In genomic region chr1:53450225-53450624, GRCh38 we compare ENCODE assay signal across 10 cellular contexts. TPM values are rescaled to one million over a fixed set of nuclear protein-coding genes. Genes with fewer than 3 reads are reported as not detected.
DNase-seq lines count a peak whose midpoint lies in the region; ATAC-seq and TF ChIP-seq lines count a peak whose summit lies in the region.
"Had no signal": no experiment of that assay in that cellular context is flagged by ENCODE, and none has a peak within 500 bp of the region (broad histone marks: within the 10 kb centered on the region; RNA-seq: fewer than 3 reads in every experiment).

No MANE protein-coding gene starts in this region.

- H3K9ac ChIP-seq in Karpas-422 (ENCODE audit: low read length) = no peak overlapping the region

- no peaks in the 10 kb centered on the region for H3K36me3 Mint-ChIP-seq in activated naive CD8-positive, alpha-beta T cell treated with anti-CD3 and anti-CD28 coated beads, Interleukin-2, amount 50 U/mL, for 24 hours (ENCODE audit: low read depth)
- H3K36me3 Mint-ChIP-seq in activated naive CD8-positive, alpha-beta T cell treated with anti-CD3 and anti-CD28 coated beads for 36 hours = no peaks in the 10 kb centered on the region
- no peaks in the 10 kb centered on the region for H3K36me3 Mint-ChIP-seq in activated T-helper 2 cell treated with anti-CD3 and anti-CD28 coated beads, Interferon-gamma antibody, Interleukin-2, Interleukin-4, amounts not matched to agents 10 μg/mL and 5 μg/mL and 100 μg/mL, durations not matched to agents 14 hours and 24 hours and 36 hours (ENCODE audit: low read depth)

- H3K4me1 ChIP-seq in Karpas-422 (ENCODE audit: low read length) (no peaks in the 10 kb centered on the region), osteoblast (ENCODE audit: insufficient read depth, low read length) (peaks cover 17% of the 10 kb centered on the region)

- intact Hi-C loops in activated T-helper 2 cell treated with anti-CD3 and anti-CD28 coated beads, Interferon-gamma antibody, Interleukin-2, Interleukin-4, amounts not matched to agents 10 μg/mL and 5 μg/mL and 100 μg/mL, durations not matched to agents 14 hours and 24 hours and 36 hours (cut with micrococcal nuclease) = no loop called here

- H3K4me1 Mint-ChIP-seq in activated naive CD8-positive, alpha-beta T cell treated with anti-CD3 and anti-CD28 coated beads, Interleukin-2, amount 50 U/mL, for 24 hours = no peaks in the 10 kb centered on the region
- no peaks in the 10 kb centered on the region for H3K4me1 Mint-ChIP-seq in activated naive CD8-positive, alpha-beta T cell treated with anti-CD3 and anti-CD28 coated beads for 36 hours
- no peaks in the 10 kb centered on the region for H3K4me1 Mint-ChIP-seq in activated T-helper 2 cell treated with anti-CD3 and anti-CD28 coated beads, Interferon-gamma antibody, Interleukin-2, Interleukin-4, amounts not matched to agents 10 μg/mL and 5 μg/mL and 100 μg/mL, durations not matched to agents 14 hours and 24 hours and 36 hours (ENCODE audit: low read depth)
- H3K4me1 Mint-ChIP-seq: B cell had no signal

- no peaks in the 10 kb centered on the region for H3K27me3 ChIP-seq in Karpas-422 (ENCODE audit: low read length)
- no peaks in the 10 kb centered on the region for H3K27me3 ChIP-seq in brain microvascular endothelial cell (replicated peaks)
- H3K27me3 ChIP-seq in osteoblast (ENCODE audit: insufficient read depth, low read length) = peaks cover 4% of the 10 kb centered on the region

- no peak overlapping the region for H3K27ac ChIP-seq in Karpas-422 (ENCODE audit: low read length)
- no peak overlapping the region for H3K27ac ChIP-seq in brain microvascular endothelial cell
- H3K27ac ChIP-seq in osteoblast (ENCODE audit: low read depth, low read length) = no peak overlapping the region

- in situ Hi-C loops in brain microvascular endothelial cell (cut with HindIII; ENCODE audit: low pct_ligation_motif_present, low sequenced_read_pairs) = no loop called here

- H3K36me3 ChIP-seq in Karpas-422 (ENCODE audit: insufficient read depth, low read length) (no peaks in the 10 kb centered on the region), brain microvascular endothelial cell (replicated peaks) (no peaks in the 10 kb centered on the region), osteoblast (ENCODE audit: insufficient read depth, low read length) (no peaks in the 10 kb centered on the region)

- H2AFZ ChIP-seq in Karpas-422 (ENCODE audit: low read length) = no peak overlapping the region
- H2AFZ ChIP-seq in osteoblast (ENCODE audit: low read length) = no peak overlapping the region

- no peak overlapping the region for H3K27ac Mint-ChIP-seq in activated naive CD8-positive, alpha-beta T cell treated with anti-CD3 and anti-CD28 coated beads, Interleukin-2, amount 50 U/mL, for 24 hours
- no peak overlapping the region for H3K27ac Mint-ChIP-seq in activated naive CD8-positive, alpha-beta T cell treated with anti-CD3 and anti-CD28 coated beads for 36 hours
- H3K27ac Mint-ChIP-seq in activated T-helper 2 cell treated with anti-CD3 and anti-CD28 coated beads, Interferon-gamma antibody, Interleukin-2, Interleukin-4, amounts not matched to agents 10 μg/mL and 5 μg/mL and 100 μg/mL, durations not matched to agents 14 hours and 24 hours and 36 hours = no peak overlapping the region
- H3K27ac Mint-ChIP-seq: B cell had no signal

- no peak overlapping the region for H3K4me3 Mint-ChIP-seq in activated naive CD8-positive, alpha-beta T cell treated with anti-CD3 and anti-CD28 coated beads, Interleukin-2, amount 50 U/mL, for 24 hours
- H3K4me3 Mint-ChIP-seq in activated naive CD8-positive, alpha-beta T cell treated with anti-CD3 and anti-CD28 coated beads for 36 hours = no peak overlapping the region
- no peak overlapping the region for H3K4me3 Mint-ChIP-seq in activated T-helper 2 cell treated with anti-CD3 and anti-CD28 coated beads, Interferon-gamma antibody, Interleukin-2, Interleukin-4, amounts not matched to agents 10 μg/mL and 5 μg/mL and 100 μg/mL, durations not matched to agents 14 hours and 24 hours and 36 hours (ENCODE audit: low read depth)
- H3K4me3 Mint-ChIP-seq: B cell had no signal

- no peak overlapping the region for H3K4me2 ChIP-seq in Karpas-422 (ENCODE audit: low read depth, low read length, poor library complexity, severe bottlenecking)
- H3K4me2 ChIP-seq in osteoblast (ENCODE audit: insufficient read depth, low read length) = no peak overlapping the region

- DNase-seq in activated naive CD8-positive, alpha-beta T cell treated with anti-CD3 and anti-CD28 coated beads, Interleukin-2, amount 50 U/mL, for 24 hours = peak; percentile 12
- no peak for DNase-seq in activated naive CD8-positive, alpha-beta T cell treated with anti-CD3 and anti-CD28 coated beads for 36 hours
- peak; percentile 65 for DNase-seq in Karpas-422
- no peak for DNase-seq in brain microvascular endothelial cell
- DNase-seq in osteoblast (ENCODE audit: insufficient read length, low spot score, missing footprints) = no peak
- DNase-seq in HT-29 (ENCODE audit: low spot score) = no peak
- DNase-seq in activated T-helper 2 cell treated with anti-CD3 and anti-CD28 coated beads, Interferon-gamma antibody, Interleukin-2, Interleukin-4, amounts not matched to agents 10 μg/mL and 5 μg/mL and 100 μg/mL, durations not matched to agents 14 hours and 24 hours and 36 hours (ENCODE audit: low spot score) = no peak
- DNase-seq: amniotic stem cell had no signal

- H3K9me3 ChIP-seq in Karpas-422 (ENCODE audit: low read length) (no peaks in the 10 kb centered on the region), osteoblast (ENCODE audit: low read depth, low read length) (no peaks in the 10 kb centered on the region)

- H3K79me2 ChIP-seq in Karpas-422 (ENCODE audit: low read length) (no peaks in the 10 kb centered on the region), osteoblast (ENCODE audit: insufficient read depth, low read length) (no peaks in the 10 kb centered on the region)

- no peaks in the 10 kb centered on the region for H4K20me1 ChIP-seq in Karpas-422 (ENCODE audit: insufficient read depth, low read depth, low read length)
- H4K20me1 ChIP-seq in osteoblast (ENCODE audit: insufficient read depth, low read length) = no peaks in the 10 kb centered on the region

- no peaks in the 10 kb centered on the region for H3K9me3 Mint-ChIP-seq in activated naive CD8-positive, alpha-beta T cell treated with anti-CD3 and anti-CD28 coated beads, Interleukin-2, amount 50 U/mL, for 24 hours
- no peaks in the 10 kb centered on the region for H3K9me3 Mint-ChIP-seq in activated naive CD8-positive, alpha-beta T cell treated with anti-CD3 and anti-CD28 coated beads for 36 hours
- no peaks in the 10 kb centered on the region for H3K9me3 Mint-ChIP-seq in activated T-helper 2 cell treated with anti-CD3 and anti-CD28 coated beads, Interferon-gamma antibody, Interleukin-2, Interleukin-4, amounts not matched to agents 10 μg/mL and 5 μg/mL and 100 μg/mL, durations not matched to agents 14 hours and 24 hours and 36 hours

- peaks cover 2% of the 10 kb centered on the region for H3K27me3 Mint-ChIP-seq in activated naive CD8-positive, alpha-beta T cell treated with anti-CD3 and anti-CD28 coated beads, Interleukin-2, amount 50 U/mL, for 24 hours
- H3K27me3 Mint-ChIP-seq in activated naive CD8-positive, alpha-beta T cell treated with anti-CD3 and anti-CD28 coated beads for 36 hours = peaks cover 6% of the 10 kb centered on the region
- peaks cover 33% of the 10 kb centered on the region for H3K27me3 Mint-ChIP-seq in activated T-helper 2 cell treated with anti-CD3 and anti-CD28 coated beads, Interferon-gamma antibody, Interleukin-2, Interleukin-4, amounts not matched to agents 10 μg/mL and 5 μg/mL and 100 μg/mL, durations not matched to agents 14 hours and 24 hours and 36 hours (ENCODE audit: low read depth)

- no peak for ATAC-seq in activated naive CD8-positive, alpha-beta T cell treated with anti-CD3 and anti-CD28 coated beads, Interleukin-2, amount 50 U/mL, for 24 hours
- no peak for ATAC-seq in HG03108 (IDR thresholded peaks at IDR 0.05; ENCODE audit: unreplicated experiment)

- no peak overlapping the region for H3K4me3 ChIP-seq in Karpas-422 (ENCODE audit: low read length)
- H3K4me3 ChIP-seq in brain microvascular endothelial cell (ENCODE audit: low read depth, low read length) = no peak overlapping the region
- no peak overlapping the region for H3K4me3 ChIP-seq in osteoblast (ENCODE audit: insufficient read depth, low read length)

- H3K9me2 ChIP-seq in Karpas-422 (replicated peaks; ENCODE audit: insufficient read depth, low read length) = no peaks in the 10 kb centered on the region

- TF ChIP-seq CTCF in brain microvascular endothelial cell (IDR thresholded peaks at IDR 0.05; ENCODE audit: low read depth, low read length, missing control alignments) (peak; percentile 65), osteoblast (IDR thresholded peaks at IDR 0.05; ENCODE audit: extremely low read depth, low read depth, low read length) (peak; percentile 51)

RNA-seq across cellular contexts. Expression of gene DMRTB1, which starts 9.0 kb away (rescaled TPM):
- not detected for total RNA-seq in activated naive CD8-positive, alpha-beta T cell treated with anti-CD3 and anti-CD28 coated beads for 36 hours
- total RNA-seq in Karpas-422 (2014; rRNA removed; shearing (Covaris generic); ENCODE audit: low replicate concordance) = not detected in 2 replicates
- not detected in 2 replicates for total RNA-seq in osteoblast
- total RNA-seq in HT-29 (2014; rRNA removed; shearing (Covaris generic)) = not detected in 2 replicates
- not detected in 2 replicates for total RNA-seq in activated T-helper 2 cell treated with anti-CD3 and anti-CD28 coated beads, Interferon-gamma antibody, Interleukin-2, Interleukin-4, amounts not matched to agents 10 μg/mL and 5 μg/mL and 100 μg/mL, durations not matched to agents 14 hours and 24 hours and 36 hours
- total RNA-seq: B cell had no signal

Comparison
In these comparisons a context has a peak if more than half of its experiments do, and no peak if none do; other contexts are left out.
1. DNase-seq: peak in activated naive CD8-positive, alpha-beta T cell treated with anti-CD3 and anti-CD28 coated beads, Interleukin-2, amount 50 U/mL, for 24 hours (single experiment) and Karpas-422 (single experiment); none in activated naive CD8-positive, alpha-beta T cell treated with anti-CD3 and anti-CD28 coated beads for 36 hours (single experiment), brain microvascular endothelial cell (single experiment), osteoblast (single experiment), HT-29 (single experiment) and activated T-helper 2 cell treated with anti-CD3 and anti-CD28 coated beads, Interferon-gamma antibody, Interleukin-2, Interleukin-4, amounts not matched to agents 10 μg/mL and 5 μg/mL and 100 μg/mL, durations not matched to agents 14 hours and 24 hours and 36 hours (single experiment).